Comparison of ENCODE assay signal across 4 cellular contexts in the genomic region with DNA sequence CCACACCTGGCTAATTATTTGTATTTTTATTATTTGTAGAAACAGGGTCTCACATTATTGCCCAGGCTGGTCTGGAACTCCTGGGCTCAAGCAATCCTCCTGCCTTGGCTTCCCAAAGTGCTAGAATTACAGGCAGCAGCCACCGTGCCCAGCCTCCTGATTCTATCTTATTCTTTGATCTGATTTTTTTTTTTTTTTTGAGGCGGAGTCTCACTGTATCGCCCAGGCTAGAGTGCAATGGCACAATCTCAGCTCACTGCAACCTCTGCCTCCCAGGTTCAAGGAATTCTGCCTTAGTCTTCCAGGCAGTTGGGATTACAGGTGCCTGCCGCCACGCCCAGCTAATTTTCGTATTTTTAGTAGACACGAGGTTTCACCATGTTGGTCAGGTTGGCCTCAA. TPM values are rescaled to one million over a fixed set of nuclear protein-coding genes. Genes with fewer than 3 reads are reported as not detected.
"Had no signal": no experiment of that assay in that cellular context is flagged by ENCODE, and none has a peak within 500 bp of the region (broad histone marks: within the 10 kb centered on the region; RNA-seq: fewer than 3 reads in every experiment).

No MANE protein-coding gene starts in this region.

RNA-seq across cellular contexts. Expression of gene LITAFD, which starts 6.8 kb away (rescaled TPM):
- total RNA-seq: HT-29, HT1080, IMR-90 had no signal
- polyA plus RNA-seq: IgD-negative memory B cell, IMR-90 had no signal
